Comparison of ENCODE assay signal across 9 cellular contexts in the genomic region with DNA sequence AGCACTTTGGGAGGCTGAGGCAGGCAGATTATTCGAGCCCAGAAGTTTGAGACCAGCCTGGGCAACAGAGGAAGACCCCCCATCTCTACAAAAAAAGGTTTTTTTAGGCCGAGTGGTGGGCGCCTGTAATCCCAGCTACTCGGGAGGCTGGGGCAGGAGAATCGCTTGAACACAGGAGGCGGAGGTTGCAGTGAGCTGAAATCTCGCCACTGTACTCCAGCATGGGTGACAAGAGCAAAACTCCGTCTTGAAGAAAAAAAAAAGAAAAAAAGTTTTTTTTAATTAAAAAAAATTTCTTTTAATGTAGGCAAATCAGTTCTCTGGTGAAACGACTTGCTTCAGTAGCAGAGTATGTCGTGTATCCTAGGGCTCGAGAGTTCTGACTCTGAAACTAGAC. TPM values are rescaled to one million over a fixed set of nuclear protein-coding genes. Genes with fewer than 3 reads are reported as not detected.
A peak's percentile ranks its signal among the peaks of the same experiment; 100 is the strongest.
DNase-seq lines count a peak whose midpoint lies in the region; ATAC-seq, FAIRE-seq and TF ChIP-seq lines count a peak whose summit lies in the region.
"Had no signal": no experiment of that assay in that cellular context is flagged by ENCODE, and none has a peak within 500 bp of the region (broad histone marks: within the 10 kb centered on the region; RNA-seq: fewer than 3 reads in every experiment).

No MANE protein-coding gene starts in this region.

- no peak overlapping the region for H3K23ac ChIP-seq in mesendoderm (ENCODE audit: low read length)

- H3K4me1 ChIP-seq in ACC112 (ENCODE audit: control insufficient read depth, insufficient read depth, low read length, unreplicated experiment), result peaks cover 22% of the 10 kb centered on the region
- H3K4me1 ChIP-seq in K562 (replicated peaks in 1 of 2; ENCODE audit: control insufficient read depth in 2 of 2, insufficient read depth in 2 of 2, low read length in 2 of 2), result peaks cover 43 to 44% of the 10 kb centered on the region in 2 experiments
- H3K4me1 ChIP-seq in mesendoderm (ENCODE audit: control insufficient read depth, low read depth, low read length), result peaks cover 1% of the 10 kb centered on the region
- H3K4me1 ChIP-seq in small intestine (ENCODE audit: control insufficient read depth in 2 of 2, insufficient read depth in 1 of 2, low read depth in 1 of 2, low read length in 1 of 2), result no peaks in the 10 kb centered on the region

- no peak overlapping the region for H3K18ac ChIP-seq in mesendoderm (ENCODE audit: low read length)

- ATAC-seq in HG03095 (IDR thresholded peaks at IDR 0.05; ENCODE audit: unreplicated experiment) (peak; percentile 7), K562 (no peak)

- WGBS in K562 (ENCODE audit: insufficient coverage, low coverage, missing lambda C conversion rate), result 65% methylated on average over 11 of the region's 11 CpGs
- WGBS in mesendoderm (ENCODE audit: extremely low coverage, insufficient coverage, low lambda C conversion rate), result no CpG with 5 or more reads among the region's 11 CpGs
- WGBS in small intestine, 3 donors, result 69 to 74% (median 73%) methylated on average over 11 of the region's 11 CpGs

- FAIRE-seq in K562 (lab: Jason Lieb, UNC), result no peak
- no peak for FAIRE-seq in small intestine (lab: Jason Lieb, UNC)

- H3K56ac ChIP-seq in mesendoderm (ENCODE audit: low read length), result peak overlapping the region; percentile 93

- TF ChIP-seq RAD21 in K562 (CRISPR knock-in tag; conservative IDR thresholded peaks at IDR 0.05 in 1 of 2, IDR thresholded peaks at IDR 0.05 in 1 of 2), result no peak

- no TSS peak for BruUV-seq in K562 (replicated peaks; lab: Mats Ljungman, UMichigan)

- no peaks in the 10 kb centered on the region for H4K20me1 ChIP-seq in K562 (replicated peaks; ENCODE audit: control insufficient read depth, insufficient read depth, low read length)

- H4K5ac ChIP-seq in mesendoderm (ENCODE audit: low read length), result no peak overlapping the region

- H3K36me3 ChIP-seq in ACC112 (ENCODE audit: insufficient read depth, low read length) (no peaks in the 10 kb centered on the region), K562 (ENCODE audit: control insufficient read depth, insufficient read depth, low read length) (no peaks in the 10 kb centered on the region), mesendoderm (ENCODE audit: control insufficient read depth, insufficient read depth, low read length) (no peaks in the 10 kb centered on the region), small intestine (ENCODE audit: control insufficient read depth in 2 of 2, insufficient read depth in 2 of 2, low read length in 2 of 2) (no peaks in the 10 kb centered on the region)

- H3K4ac ChIP-seq in mesendoderm (ENCODE audit: low read depth, low read length), result no peak overlapping the region

- H3K79me2 ChIP-seq in ACC112 (ENCODE audit: control insufficient read depth, insufficient read depth, low read length, unreplicated experiment) (no peaks in the 10 kb centered on the region), K562 (ENCODE audit: control insufficient read depth, insufficient read depth, low read length) (peaks cover 3% of the 10 kb centered on the region; the same call in 2 of the 3 replicates), mesendoderm (ENCODE audit: control insufficient read depth, insufficient read depth, low read length) (no peaks in the 10 kb centered on the region)

- H2AK5ac ChIP-seq in mesendoderm (ENCODE audit: low read length), result no peak overlapping the region

- H3K27ac ChIP-seq in ACC112 (ENCODE audit: low read depth, low read length), result peak overlapping the region; percentile 80
- H3K27ac ChIP-seq in K562 (ENCODE audit: extremely low read depth, low read depth, low read length), result peak overlapping the region; percentile 91
- no peak overlapping the region for H3K27ac ChIP-seq in mesendoderm (ENCODE audit: low read depth, low read length)
- H3K27ac ChIP-seq in small intestine (ENCODE audit: low read depth in 1 of 2, low read length in 1 of 2), result peak overlapping the region in 1 of 2 donors; percentile 90

- POLR2A ChIA-PET in K562 (lab: Yijun Ruan, JAX), result interaction anchor here (1.6 kb wide), 1 partner anchor 78 kb away, joined by 7 read pairs; the partner anchor contains the start of genes ZNF646 and ZNF668

- H3K4me2 ChIP-seq in K562 (ENCODE audit: insufficient read depth, low read length) (peak overlapping the region; percentile 99), mesendoderm (ENCODE audit: low read length) (no peak overlapping the region)

- H3K9me3 ChIP-seq in K562 (replicated peaks; ENCODE audit: control insufficient read depth, insufficient read depth, low read depth, low read length) (no peaks in the 10 kb centered on the region), small intestine (ENCODE audit: control insufficient read depth, low read depth) (no peaks in the 10 kb centered on the region)

- peak overlapping the region; percentile 81 to 91; a peak in 2 of 4 replicates for H3K9ac ChIP-seq in K562 (ENCODE audit: insufficient read depth in 1 of 2, low read depth in 2 of 2, low read length in 2 of 2)
- H3K9ac ChIP-seq in mesendoderm (ENCODE audit: low read length), result peak overlapping the region; percentile 84

- H4K8ac ChIP-seq in mesendoderm (ENCODE audit: low read depth, low read length), result no peak overlapping the region

- in situ Hi-C loops in K562 (cut with MboI) (loop anchor here (10.0 to 25.0 kb wide), 2 partner anchors 319 to 441 kb away; partner anchors contain the start of genes COX6A2 and ZNF843), GM13976 (cut with MboI; ENCODE audit: low sequenced_read_pairs, unreplicated experiment) (loop anchor here (25.0 kb wide), 1 partner anchor 441 kb away; the partner anchor contains the start of genes COX6A2 and ZNF843)

- no peak for DNase-seq in K562 (ENCODE audit: extremely low read depth in 1 of 4, low spot score in 3 of 4)
- DNase-seq in mesendoderm, result no peak
- DNase-seq in NCI-H526 treated with DMSO at 0.1 percent for 48 hours (lab: John Stamatoyannopoulos, UW), result no peak
- DNase-seq in small intestine, result no peak
- DNase-seq in T1000 (lab: John Stamatoyannopoulos, UW), result no peak
- no peak for DNase-seq in GM13976 (ENCODE audit: low spot score)
- DNase-seq: NCI-H1436 treated with DMSO at 0.1 percent for 48 hours had no signal

- intact Hi-C loops in K562 (cut with micrococcal nuclease), result no loop called here

- no peak overlapping the region for H2BK120ac ChIP-seq in mesendoderm (ENCODE audit: low read depth, low read length)

- H2BK5ac ChIP-seq in mesendoderm (ENCODE audit: low read length), result no peak overlapping the region

- TF ChIP-seq CTCF in K562 (IDR thresholded peaks at IDR 0.05 in 2 of 3, conservative IDR thresholded peaks at IDR 0.05 in 1 of 3; ENCODE audit: insufficient read depth in 2 of 3, low read depth in 1 of 3, low read length in 3 of 3) (no peak), GM13976 (IDR thresholded peaks at IDR 0.05; ENCODE audit: borderline replicate concordance, control extremely low read depth, extremely low read depth, insufficient read depth, missing control alignments) (no peak)

- CTCF ChIA-PET in K562 (lab: Yijun Ruan, JAX; ENCODE audit: low intra/inter-chr PET ratio), result interaction anchor here (0.6 kb wide), 1 partner anchor 168 kb away, joined by 3 read pairs; no protein-coding TSS in a partner anchor

- H3K4me3 ChIP-seq in ACC112 (ENCODE audit: low read depth, low read length) (peak overlapping the region; percentile 91), K562 (no peak overlapping the region), mesendoderm (ENCODE audit: low read length) (no peak overlapping the region), small intestine (ENCODE audit: low read depth in 1 of 2, low read length in 2 of 2) (no peak overlapping the region)

- no peak for TF ChIP-seq EP300 in K562 (IDR thresholded peaks at IDR 0.05; ENCODE audit: low read length)

- no peak overlapping the region for H2BK15ac ChIP-seq in mesendoderm (replicated peaks; ENCODE audit: low read depth)

- no peaks in the 10 kb centered on the region for H3K9me1 ChIP-seq in K562 (ENCODE audit: control insufficient read depth, insufficient read depth, low read length)

- no peak for TF ChIP-seq POLR2A in K562 (conservative IDR thresholded peaks at IDR 0.05)

- no peaks in the 10 kb centered on the region for H3K79me1 ChIP-seq in mesendoderm (ENCODE audit: low read length)

- H3K27me3 ChIP-seq in ACC112 (ENCODE audit: insufficient read depth, low read length) (no peaks in the 10 kb centered on the region), K562 (ENCODE audit: control insufficient read depth in 2 of 2, insufficient read depth in 2 of 2, low read length in 2 of 2) (no peaks in the 10 kb centered on the region), mesendoderm (ENCODE audit: insufficient read depth, low read length, poor library complexity) (no peaks in the 10 kb centered on the region), small intestine (ENCODE audit: control insufficient read depth in 2 of 2, insufficient read depth in 2 of 2, low read length in 2 of 2) (no peaks in the 10 kb centered on the region)

- H2AFZ ChIP-seq in ACC112 (ENCODE audit: low read length, unreplicated experiment), result peak overlapping the region; percentile 95
- peak overlapping the region; percentile 97 for H2AFZ ChIP-seq in K562 (ENCODE audit: low read depth, low read length)

RNA-seq across cellular contexts. Expression of gene HSD3B7, which starts 10.9 kb away (rescaled TPM):
- 10.2 and 37.3 TPM in 2 replicates for total RNA-seq in K562 (2011; cell fraction: chromatin; rRNA removed; ENCODE audit: low replicate concordance)
- 37.7 and 50.4 TPM in 2 replicates for total RNA-seq in K562 (2011; cell fraction: nucleolus; rRNA removed)
- 23.5 and 27.4 TPM in 2 replicates for total RNA-seq in K562 (2011; cell fraction: nucleoplasm; rRNA removed)
- total RNA-seq in K562 (2014; rRNA removed) (49.1 and 61.1 TPM in 2 replicates), K562 (2014; rRNA removed; fragmentation: Illumina TruSeq; extraction: Trizol) (7.6 and 10.0 TPM in 2 replicates), K562 (2015; rRNA removed; fragmentation: Illumina TruSeq; extraction: Trizol) (23.6 and 24.1 TPM in 2 replicates), K562 (2021) (43.5 and 51.9 TPM in 2 replicates)
- polyA plus RNA-seq in K562 (2011; rRNA removed) (10.7 and 24.4 TPM in 2 replicates), K562 (2014; fragmentation: Illumina TruSeq; extraction: Trizol) (23.0 and 30.5 TPM in 2 replicates), K562 (2014; fragmentation: Nextera tagmentation; extraction: Ambion mirVana) (1 to 10 TPM; 5.4 to 6.7 TPM), K562 (2014; rRNA removed) (39.3 and 43.9 TPM in 2 replicates), small intestine (10 to 100 TPM; 15.9 to 48.9 (median 29.5) TPM)
- 30.3 and 36.8 TPM in 2 replicates for polyA plus RNA-seq in K562 (2011; cell fraction: cytosol; rRNA removed)
- 40.7 and 47.2 TPM in 2 replicates for polyA plus RNA-seq in K562 (2011; cell fraction: nucleus; rRNA removed)
- 27.3 and 32.5 TPM in 2 replicates for polyA plus RNA-seq in K562 (2012)
- polyA minus RNA-seq in K562 (2011; rRNA and poly(A)+ RNA removed), result 4.3 and 5.1 TPM in 2 replicates
- polyA minus RNA-seq in K562 (2011; cell fraction: cytosol; rRNA and poly(A)+ RNA removed), result 8.5 and 17.7 TPM in 2 replicates
- 3.9 and 6.8 TPM in 2 replicates for polyA minus RNA-seq in K562 (2011; cell fraction: nucleus; rRNA and poly(A)+ RNA removed)
- 1.8 TPM for polyA plus RNA-seq in mesendoderm (2013, experiment 1 of 2)
- polyA plus RNA-seq in mesendoderm (2013, experiment 2 of 2), result 1.9 TPM

RNA-seq across cellular contexts. Expression of gene STX1B, which starts 14.5 kb away (rescaled TPM):
- 15.5 and 33.2 TPM in 2 replicates for total RNA-seq in K562 (2011; cell fraction: chromatin; rRNA removed; ENCODE audit: low replicate concordance)
- total RNA-seq in K562 (2011; cell fraction: nucleolus; rRNA removed), result 14.7 and 18.7 TPM in 2 replicates
- total RNA-seq in K562 (2011; cell fraction: nucleoplasm; rRNA removed), result 20.5 and 24.8 TPM in 2 replicates
- total RNA-seq in K562 (2014; rRNA removed), result 0.78 and 0.86 TPM in 2 replicates
- 0.73 and 0.80 TPM in 2 replicates for total RNA-seq in K562 (2014; rRNA removed; fragmentation: Illumina TruSeq; extraction: Trizol)
- total RNA-seq in K562 (2015; rRNA removed; fragmentation: Illumina TruSeq; extraction: Trizol), result 0.79 and 1.1 TPM in 2 replicates
- total RNA-seq in K562 (2021), result 1.5 and 2.5 TPM in 2 replicates
- 1.2 and 3.0 TPM in 2 replicates for polyA plus RNA-seq in K562 (2011; rRNA removed)
- 1.3 and 2.3 TPM in 2 replicates for polyA plus RNA-seq in K562 (2011; cell fraction: cytosol; rRNA removed)
- 13.0 and 14.6 TPM in 2 replicates for polyA plus RNA-seq in K562 (2011; cell fraction: nucleus; rRNA removed)
- polyA plus RNA-seq in K562 (2012), result 1.4 and 2.7 TPM in 2 replicates
- polyA plus RNA-seq in K562 (2014; fragmentation: Illumina TruSeq; extraction: Trizol), result 0.80 and 1.6 TPM in 2 replicates
- under 1 TPM; 0.07 to 0.08 TPM for polyA plus RNA-seq in K562 (2014; fragmentation: Nextera tagmentation; extraction: Ambion mirVana)
- 1.2 and 2.1 TPM in 2 replicates for polyA plus RNA-seq in K562 (2014; rRNA removed)
- 3.0 and 6.1 TPM in 2 replicates for polyA minus RNA-seq in K562 (2011; rRNA and poly(A)+ RNA removed)
- 2.7 and 3.6 TPM in 2 replicates for polyA minus RNA-seq in K562 (2011; cell fraction: cytosol; rRNA and poly(A)+ RNA removed)
- 5.5 and 8.1 TPM in 2 replicates for polyA minus RNA-seq in K562 (2011; cell fraction: nucleus; rRNA and poly(A)+ RNA removed)
- 4.5 TPM for polyA plus RNA-seq in mesendoderm (2013, experiment 1 of 2)
- polyA plus RNA-seq in mesendoderm (2013, experiment 2 of 2), result 4.0 TPM
- 1 to 10 TPM in 1 of 3 donors, not detected in 2; 1.5 TPM for polyA plus RNA-seq in small intestine

RNA-seq across cellular contexts. Expression of gene STX4, which starts 37.4 kb away (rescaled TPM):
- total RNA-seq in K562 (2011; cell fraction: chromatin; rRNA removed; ENCODE audit: low replicate concordance), result 37.7 and 76.5 TPM in 2 replicates
- 42.2 and 47.4 TPM in 2 replicates for total RNA-seq in K562 (2011; cell fraction: nucleolus; rRNA removed)
- 37.8 and 42.9 TPM in 2 replicates for total RNA-seq in K562 (2011; cell fraction: nucleoplasm; rRNA removed)
- total RNA-seq in K562 (2014; rRNA removed) (20.7 and 22.5 TPM in 2 replicates), K562 (2014; rRNA removed; fragmentation: Illumina TruSeq; extraction: Trizol) (11.6 and 13.0 TPM in 2 replicates), K562 (2015; rRNA removed; fragmentation: Illumina TruSeq; extraction: Trizol) (20.3 and 21.5 TPM in 2 replicates), K562 (2021) (32.1 and 45.8 TPM in 2 replicates)
- polyA plus RNA-seq in K562 (2011; rRNA removed) (26.9 and 29.6 TPM in 2 replicates), K562 (2014; fragmentation: Illumina TruSeq; extraction: Trizol) (30.6 and 36.8 TPM in 2 replicates), K562 (2014; fragmentation: Nextera tagmentation; extraction: Ambion mirVana) (1 to 10 TPM; 3.2 to 7.4 TPM), K562 (2014; rRNA removed) (42.6 and 48.0 TPM in 2 replicates), small intestine (100 to 1,000 TPM in 2 of 3 donors, 10 to 100 TPM in 1; 64.6 to 115 (median 111) TPM)
- polyA plus RNA-seq in K562 (2011; cell fraction: cytosol; rRNA removed), result 27.4 and 36.6 TPM in 2 replicates
- 78.8 and 87.4 TPM in 2 replicates for polyA plus RNA-seq in K562 (2011; cell fraction: nucleus; rRNA removed)
- polyA plus RNA-seq in K562 (2012), result 50.6 and 58.7 TPM in 2 replicates
- polyA minus RNA-seq in K562 (2011; rRNA and poly(A)+ RNA removed), result 18.1 and 24.6 TPM in 2 replicates
- 15.8 and 19.9 TPM in 2 replicates for polyA minus RNA-seq in K562 (2011; cell fraction: cytosol; rRNA and poly(A)+ RNA removed)
- polyA minus RNA-seq in K562 (2011; cell fraction: nucleus; rRNA and poly(A)+ RNA removed), result 11.7 and 19.1 TPM in 2 replicates
- polyA plus RNA-seq in mesendoderm (2013, experiment 1 of 2), result 47.1 TPM
- 48.1 TPM for polyA plus RNA-seq in mesendoderm (2013, experiment 2 of 2)

RNA-seq across cellular contexts. Expression of gene SETD1A, which starts 38.4 kb away (rescaled TPM):
- 24.2 and 49.1 TPM in 2 replicates for total RNA-seq in K562 (2011; cell fraction: chromatin; rRNA removed; ENCODE audit: low replicate concordance)
- total RNA-seq in K562 (2011; cell fraction: nucleolus; rRNA removed), result 22.3 and 24.7 TPM in 2 replicates
- 17.1 and 19.1 TPM in 2 replicates for total RNA-seq in K562 (2011; cell fraction: nucleoplasm; rRNA removed)
- total RNA-seq in K562 (2014; rRNA removed), result 4.2 and 7.9 TPM in 2 replicates
- total RNA-seq in K562 (2014; rRNA removed; fragmentation: Illumina TruSeq; extraction: Trizol), result 2.0 and 2.5 TPM in 2 replicates
- 4.6 and 5.7 TPM in 2 replicates for total RNA-seq in K562 (2015; rRNA removed; fragmentation: Illumina TruSeq; extraction: Trizol)
- total RNA-seq in K562 (2021), result 30.2 and 36.0 TPM in 2 replicates
- polyA plus RNA-seq in K562 (2011; rRNA removed), result 2.2 and 3.0 TPM in 2 replicates
- polyA plus RNA-seq in K562 (2011; cell fraction: cytosol; rRNA removed), result 1.6 and 2.3 TPM in 2 replicates
- 15.4 and 22.7 TPM in 2 replicates for polyA plus RNA-seq in K562 (2011; cell fraction: nucleus; rRNA removed)
- polyA plus RNA-seq in K562 (2012), result 17.4 and 52.0 TPM in 2 replicates
- 15.0 and 20.1 TPM in 2 replicates for polyA plus RNA-seq in K562 (2014; fragmentation: Illumina TruSeq; extraction: Trizol)
- under 1 TPM; 0.08 to 0.14 TPM for polyA plus RNA-seq in K562 (2014; fragmentation: Nextera tagmentation; extraction: Ambion mirVana)
- 15.5 and 16.9 TPM in 2 replicates for polyA plus RNA-seq in K562 (2014; rRNA removed)
- 1.7 and 2.1 TPM in 2 replicates for polyA minus RNA-seq in K562 (2011; rRNA and poly(A)+ RNA removed)
- 10.0 and 10.3 TPM in 2 replicates for polyA minus RNA-seq in K562 (2011; cell fraction: cytosol; rRNA and poly(A)+ RNA removed)
- polyA minus RNA-seq in K562 (2011; cell fraction: nucleus; rRNA and poly(A)+ RNA removed), result 6.1 and 8.6 TPM in 2 replicates
- polyA plus RNA-seq in mesendoderm (2013, experiment 1 of 2), result 27.7 TPM
- polyA plus RNA-seq in mesendoderm (2013, experiment 2 of 2), result 25.3 TPM
- 10 to 100 TPM in 1 of 3 donors, 1 to 10 TPM in 2; 6.9 to 10.3 (median 7.8) TPM for polyA plus RNA-seq in small intestine

RNA-seq across cellular contexts. Expression of gene ORAI3, which starts 47.1 kb away (rescaled TPM):
- total RNA-seq in K562 (2011; cell fraction: chromatin; rRNA removed; ENCODE audit: low replicate concordance), result 12.4 and 41.2 TPM in 2 replicates
- total RNA-seq in K562 (2011; cell fraction: nucleolus; rRNA removed), result 46.8 and 54.4 TPM in 2 replicates
- total RNA-seq in K562 (2011; cell fraction: nucleoplasm; rRNA removed), result 36.7 and 43.2 TPM in 2 replicates
- total RNA-seq in K562 (2014; rRNA removed) (19.0 and 23.5 TPM in 2 replicates), K562 (2014; rRNA removed; fragmentation: Illumina TruSeq; extraction: Trizol) (6.3 and 7.8 TPM in 2 replicates), K562 (2015; rRNA removed; fragmentation: Illumina TruSeq; extraction: Trizol) (12.4 and 12.9 TPM in 2 replicates), K562 (2021) (21.9 and 23.3 TPM in 2 replicates)
- polyA plus RNA-seq in K562 (2011; rRNA removed) (15.8 and 29.7 TPM in 2 replicates), K562 (2014; fragmentation: Illumina TruSeq; extraction: Trizol) (14.1 and 18.0 TPM in 2 replicates), K562 (2014; fragmentation: Nextera tagmentation; extraction: Ambion mirVana) (1 to 10 TPM; 4.9 to 5.8 TPM), K562 (2014; rRNA removed) (16.5 and 19.0 TPM in 2 replicates), small intestine (10 to 100 TPM in 1 of 3 donors, 1 to 10 TPM in 2; 6.2 to 10.5 (median 6.7) TPM)
- polyA plus RNA-seq in K562 (2011; cell fraction: cytosol; rRNA removed), result 44.9 and 57.8 TPM in 2 replicates
- polyA plus RNA-seq in K562 (2011; cell fraction: nucleus; rRNA removed), result 25.0 and 28.3 TPM in 2 replicates
- 19.4 and 52.1 TPM in 2 replicates for polyA plus RNA-seq in K562 (2012)
- polyA minus RNA-seq in K562 (2011; rRNA and poly(A)+ RNA removed), result 12.8 and 14.8 TPM in 2 replicates
- polyA minus RNA-seq in K562 (2011; cell fraction: cytosol; rRNA and poly(A)+ RNA removed), result 15.8 and 19.1 TPM in 2 replicates
- 9.3 and 12.7 TPM in 2 replicates for polyA minus RNA-seq in K562 (2011; cell fraction: nucleus; rRNA and poly(A)+ RNA removed)
- 3.6 TPM for polyA plus RNA-seq in mesendoderm (2013, experiment 1 of 2)
- polyA plus RNA-seq in mesendoderm (2013, experiment 2 of 2), result 3.5 TPM
